8 cellular contexts compared by ENCODE assay signal in genomic region chr17:7217113-7217987, GRCh38.
A peak's percentile ranks its signal among the peaks of the same experiment; 100 is the strongest.
DNase-seq lines count a peak whose midpoint lies in the region; ATAC-seq lines count a peak whose summit lies in the region.

No MANE protein-coding gene starts in this region.

- DNase-seq in NCI-H2029 (lab: John Stamatoyannopoulos, UW) = peak; percentile 25
- DNase-seq in NCI-H2029 treated with DMSO at 0.1 percent for 48 hours (lab: John Stamatoyannopoulos, UW) = no peak
- peak; percentile 71 for DNase-seq in NCI-H2171 treated with DMSO at 0.1 percent for 48 hours (lab: John Stamatoyannopoulos, UW)
- DNase-seq in anterior cingulate cortex (lab: John Stamatoyannopoulos, UW) = peak in 33 of 58 donors; percentile 15 to 80 (median 49)
- peak; percentile 85 for DNase-seq in hepatic stellate cell (ENCODE audit: low spot score)

- H3K27ac ChIP-seq in skin epidermis = peak overlapping the region in 20 of 21 experiments; percentile 8 to 97 (median 74)

- H3K4me3 ChIP-seq in skin epidermis = peak overlapping the region; percentile 24 to 40 (median 38)

- no peak for ATAC-seq in HG02884 (IDR thresholded peaks at IDR 0.05; ENCODE audit: unreplicated experiment)
- no peak for ATAC-seq in GM19023 (IDR thresholded peaks at IDR 0.05; ENCODE audit: unreplicated experiment)
